ENCODE assay signal across 9 cellular contexts in genomic region chr19:48726573-48726972, GRCh38. TPM values are rescaled to one million over a fixed set of nuclear protein-coding genes. Genes with fewer than 3 reads are reported as not detected.
DNase-seq lines count a peak whose midpoint lies in the region; ATAC-seq and TF ChIP-seq lines count a peak whose summit lies in the region.
"Had no signal": no experiment of that assay in that cellular context is flagged by ENCODE, and none has a peak within 500 bp of the region (broad histone marks: within the 10 kb centered on the region; RNA-seq: fewer than 3 reads in every experiment).

No MANE protein-coding gene starts in this region.

- H3K9me3 ChIP-seq in BLaER1 treated with 17β-estradiol and CSF1 and Interleukin-3, amounts not matched to agents 10 nM and 100 nM (replicated peaks in 1 of 11) = peaks cover 31 to 61% (median 55%) of the 10 kb centered on the region in 11 experiments
- H3K9me3 ChIP-seq in mesenchymal stem cell (ENCODE audit: control insufficient read depth, low read length) = no peaks in the 10 kb centered on the region

- no peak overlapping the region for H2BK120ac ChIP-seq in mesenchymal stem cell (ENCODE audit: low read depth, low read length)

- peaks cover 20% of the 10 kb centered on the region for H3K4me1 Mint-ChIP-seq in activated CD8-positive, alpha-beta T cell treated with anti-CD3 and anti-CD28 coated beads for 36 hours (ENCODE audit: low read depth)

- H3K4me3 Mint-ChIP-seq in activated CD8-positive, alpha-beta T cell treated with anti-CD3 and anti-CD28 coated beads for 36 hours = no peak overlapping the region

- no peaks in the 10 kb centered on the region for H3K27me3 ChIP-seq in BLaER1 treated with 17β-estradiol and CSF1 and Interleukin-3, amounts not matched to agents 10 nM and 100 nM
- H3K27me3 ChIP-seq in mesenchymal stem cell (ENCODE audit: control insufficient read depth in 1 of 2, insufficient read depth in 1 of 2, low read length in 2 of 2) = peaks cover 5 to 10% of the 10 kb centered on the region in 2 experiments

- DNase-seq in Jurkat, Clone E6-1 (ENCODE audit: low read depth, low spot score) = peak; percentile 66
- peak; percentile 52 for DNase-seq in activated CD8-positive, alpha-beta T cell treated with anti-CD3 and anti-CD28 coated beads for 36 hours
- no peak for DNase-seq in mesenchymal stem cell
- no peak for DNase-seq in activated gamma-delta T cell treated with Interleukin-2 at 50 U/mL for 16 hours
- no peak for DNase-seq in stimulated activated CD4-positive, alpha-beta T cell treated with anti-CD3 and anti-CD28 coated beads, Interleukin-4, amount 100 ng/mL, for 4 hours
- no peak for DNase-seq in ACHN
- DNase-seq: NCI-H146 had no signal

- H3K14ac ChIP-seq in mesenchymal stem cell (ENCODE audit: low read length in 2 of 2) = no peak overlapping the region

- no peak overlapping the region for H3K4ac ChIP-seq in mesenchymal stem cell (ENCODE audit: low read depth in 1 of 2, low read length in 2 of 2)

- peak overlapping the region in 5 of 10 experiments; percentile 13 to 50 (median 35); a peak in 8 of 20 replicates for H3K4me3 ChIP-seq in BLaER1 treated with 17β-estradiol and CSF1 and Interleukin-3, amounts not matched to agents 10 nM and 100 nM
- no peak overlapping the region for H3K4me3 ChIP-seq in Jurkat, Clone E6-1 (ENCODE audit: low read length)
- no peak overlapping the region for H3K4me3 ChIP-seq in mesenchymal stem cell (ENCODE audit: insufficient read depth in 1 of 2, low read depth in 1 of 2, low read length in 2 of 2)

- H4K8ac ChIP-seq in mesenchymal stem cell (ENCODE audit: low read length) = no peak overlapping the region

- 76% methylated on average over 2 of the region's 2 CpGs for WGBS in mesenchymal stem cell

- peak; percentile 48 for ATAC-seq in activated CD8-positive, alpha-beta T cell treated with anti-CD3 and anti-CD28 coated beads for 36 hours
- no peak for ATAC-seq in HG03097 (IDR thresholded peaks at IDR 0.05; ENCODE audit: low FRiP score, unreplicated experiment)

- H3K18ac ChIP-seq in mesenchymal stem cell (ENCODE audit: low read depth in 1 of 2, low read length in 2 of 2) = no peak overlapping the region

- intact Hi-C loops in activated CD8-positive, alpha-beta T cell treated with anti-CD3 and anti-CD28 coated beads for 36 hours (cut with micrococcal nuclease) = no loop called here

- peaks cover 5 to 91% (median 83%) of the 10 kb centered on the region in 11 experiments; a peak in 21 of 22 replicates for H3K36me3 ChIP-seq in BLaER1 treated with 17β-estradiol and CSF1 and Interleukin-3, amounts not matched to agents 10 nM and 100 nM
- H3K36me3 ChIP-seq in mesenchymal stem cell (ENCODE audit: control insufficient read depth in 1 of 2, insufficient read depth in 2 of 2, low read depth in 1 of 2, low read length in 2 of 2) = no peaks in the 10 kb centered on the region

- H3K79me1 ChIP-seq in mesenchymal stem cell (replicated peaks; ENCODE audit: low read length, poor library complexity, severe bottlenecking) = no peaks in the 10 kb centered on the region

- no peak overlapping the region for H2AK5ac ChIP-seq in mesenchymal stem cell (ENCODE audit: low read length, severe bottlenecking)

- no peak overlapping the region for H2AFZ ChIP-seq in mesenchymal stem cell (ENCODE audit: low read depth, low read length)

- peaks cover 17% of the 10 kb centered on the region for H3K9me3 Mint-ChIP-seq in activated CD8-positive, alpha-beta T cell treated with anti-CD3 and anti-CD28 coated beads for 36 hours

- peak overlapping the region; percentile 9 for H4K91ac ChIP-seq in mesenchymal stem cell (ENCODE audit: low read length)

- peak overlapping the region; percentile 49 to 86 (median 66); a peak in 19 of 22 replicates for H3K4me2 ChIP-seq in BLaER1 treated with 17β-estradiol and CSF1 and Interleukin-3, amounts not matched to agents 10 nM and 100 nM
- no peak overlapping the region for H3K4me2 ChIP-seq in mesenchymal stem cell (ENCODE audit: low read length, poor library complexity, severe bottlenecking)

- no peak overlapping the region for H3K23ac ChIP-seq in mesenchymal stem cell (ENCODE audit: low read length in 2 of 2)

- POLR2A ChIA-PET in activated CD8-positive, alpha-beta T cell treated with anti-CD3 and anti-CD28 coated beads for 36 hours (lab: Charles Lee) = interaction anchor here (0.5 to 1.1 kb wide), 2 partner anchors 13 to 281 kb away, joined by 3 to 5 read pairs; partner anchors contain the start of genes GRWD1 and RASIP1

- no peaks in the 10 kb centered on the region for H4K20me1 ChIP-seq in BLaER1 treated with 17β-estradiol and CSF1 and Interleukin-3, amounts not matched to agents 10 nM and 100 nM

- H2BK15ac ChIP-seq in mesenchymal stem cell (ENCODE audit: low read depth, poor library complexity, severe bottlenecking) = no peak overlapping the region

- H3K27me3 Mint-ChIP-seq in activated CD8-positive, alpha-beta T cell treated with anti-CD3 and anti-CD28 coated beads for 36 hours = no peaks in the 10 kb centered on the region

- H3K27ac ChIP-seq in BLaER1 treated with 17β-estradiol and CSF1 and Interleukin-3, amounts not matched to agents 10 nM and 100 nM = peak overlapping the region; percentile 80 to 93 (median 87); a peak in 21 of 22 replicates
- no peak overlapping the region for H3K27ac ChIP-seq in mesenchymal stem cell (ENCODE audit: low read length, poor library complexity, severe bottlenecking)

- CTCF ChIA-PET in activated CD8-positive, alpha-beta T cell treated with anti-CD3 and anti-CD28 coated beads for 36 hours (lab: Charles Lee) = interaction anchor here (1.0 to 3.0 kb wide), 2 partner anchors 12 to 71 kb away, joined by 3 to 19 read pairs; no protein-coding TSS in a partner anchor

- H3K27ac Mint-ChIP-seq in activated CD8-positive, alpha-beta T cell treated with anti-CD3 and anti-CD28 coated beads for 36 hours = peak overlapping the region; percentile 86

- peaks cover 26 to 37% (median 34%) of the 10 kb centered on the region in 10 experiments for H3K4me1 ChIP-seq in BLaER1 treated with 17β-estradiol and CSF1 and Interleukin-3, amounts not matched to agents 10 nM and 100 nM
- no peaks in the 10 kb centered on the region for H3K4me1 ChIP-seq in mesenchymal stem cell (ENCODE audit: control insufficient read depth, insufficient read depth, low read depth, low read length)

- in situ Hi-C loops in ACHN (cut with HindIII; ENCODE audit: low pct_ligation_motif_present, low pct_unique_long_range_greater_than_20kb, low sequenced_read_pairs) = no loop called here

- H3K9ac ChIP-seq in BLaER1 treated with 17β-estradiol and CSF1 and Interleukin-3, amounts not matched to agents 10 nM and 100 nM = peak overlapping the region in 2 of 11 experiments; percentile 71 to 72; a peak in 2 of 22 replicates
- no peak overlapping the region for H3K9ac ChIP-seq in mesenchymal stem cell (ENCODE audit: low read length)

- peaks cover 15% of the 10 kb centered on the region for H3K36me3 Mint-ChIP-seq in activated CD8-positive, alpha-beta T cell treated with anti-CD3 and anti-CD28 coated beads for 36 hours (ENCODE audit: low read depth)

- H2BK12ac ChIP-seq in mesenchymal stem cell (ENCODE audit: low read length in 2 of 2) = no peak overlapping the region

- TF ChIP-seq CTCF in activated CD8-positive, alpha-beta T cell treated with anti-CD3 and anti-CD28 coated beads for 36 hours (IDR thresholded peaks at IDR 0.05) = no peak

- no peak overlapping the region for H2BK5ac ChIP-seq in mesenchymal stem cell (ENCODE audit: low read depth, low read length, poor library complexity, severe bottlenecking)

RNA-seq across cellular contexts. Expression of gene MAMSTR, which starts 7.0 kb away (rescaled TPM):
- 1.1 TPM for polyA plus RNA-seq in Jurkat, Clone E6-1 (2012; ENCODE audit: insufficient read depth, insufficient read length)
- total RNA-seq in activated CD8-positive, alpha-beta T cell treated with anti-CD3 and anti-CD28 coated beads for 36 hours = 1 to 10 TPM in 1 of 2 experiments, under 1 TPM in 1; 0.56 to 1.0 TPM
- 1.3 TPM for polyA plus RNA-seq in mesenchymal stem cell (2013, experiment 1 of 2)
- 0.99 TPM for polyA plus RNA-seq in mesenchymal stem cell (2013, experiment 2 of 2)

RNA-seq across cellular contexts. Expression of gene RASIP1, which starts 13.8 kb away (rescaled TPM):
- polyA plus RNA-seq in Jurkat, Clone E6-1 (2012; ENCODE audit: insufficient read depth, insufficient read length) = 2.2 TPM
- 1 to 10 TPM in 1 of 2 experiments, under 1 TPM in 1; 0.72 to 1.2 TPM for total RNA-seq in activated CD8-positive, alpha-beta T cell treated with anti-CD3 and anti-CD28 coated beads for 36 hours
- 0.98 TPM for polyA plus RNA-seq in mesenchymal stem cell (2013, experiment 1 of 2)
- 1.00 TPM for polyA plus RNA-seq in mesenchymal stem cell (2013, experiment 2 of 2)

RNA-seq across cellular contexts. Expression of gene IZUMO1, which starts 20.1 kb away (rescaled TPM):
- polyA plus RNA-seq in Jurkat, Clone E6-1 (2012; ENCODE audit: insufficient read depth, insufficient read length) = 0.65 TPM
- total RNA-seq in activated CD8-positive, alpha-beta T cell treated with anti-CD3 and anti-CD28 coated beads for 36 hours = not detected
- polyA plus RNA-seq in mesenchymal stem cell (2013, experiment 1 of 2) = not detected
- not detected for polyA plus RNA-seq in mesenchymal stem cell (2013, experiment 2 of 2)

RNA-seq across cellular contexts. Expression of gene FUT1, which starts 25.9 kb away (rescaled TPM):
- polyA plus RNA-seq in Jurkat, Clone E6-1 (2012; ENCODE audit: insufficient read depth, insufficient read length) = 0.22 TPM
- total RNA-seq in activated CD8-positive, alpha-beta T cell treated with anti-CD3 and anti-CD28 coated beads for 36 hours = under 1 TPM; 0.09 to 0.11 TPM
- polyA plus RNA-seq in mesenchymal stem cell (2013, experiment 1 of 2) = 0.12 TPM
- 0.10 TPM for polyA plus RNA-seq in mesenchymal stem cell (2013, experiment 2 of 2)

RNA-seq across cellular contexts. Expression of gene FGF21, which starts 28.8 kb away (rescaled TPM):
- not detected for polyA plus RNA-seq in Jurkat, Clone E6-1 (2012; ENCODE audit: insufficient read depth, insufficient read length)
- not detected for total RNA-seq in activated CD8-positive, alpha-beta T cell treated with anti-CD3 and anti-CD28 coated beads for 36 hours
- polyA plus RNA-seq in mesenchymal stem cell (2013, experiment 1 of 2) = not detected
- not detected for polyA plus RNA-seq in mesenchymal stem cell (2013, experiment 2 of 2)

Comparison
In these comparisons a context has a peak if more than half of its experiments do, and no peak if none do; other contexts are left out.
1. DNase-seq: peak in Jurkat, Clone E6-1 (single experiment) and activated CD8-positive, alpha-beta T cell treated with anti-CD3 and anti-CD28 coated beads for 36 hours (single experiment); none in mesenchymal stem cell (single experiment), activated gamma-delta T cell treated with Interleukin-2 at 50 U/mL for 16 hours (single experiment), stimulated activated CD4-positive, alpha-beta T cell treated with anti-CD3 and anti-CD28 coated beads, Interleukin-4, amount 100 ng/mL, for 4 hours (0 of 2) and ACHN (single experiment).